ENCODE assay signal across 18 cellular contexts in genomic region chr2:11569636-11570035, GRCh38. TPM values are rescaled to one million over a fixed set of nuclear protein-coding genes. Genes with fewer than 3 reads are reported as not detected.
DNase-seq lines count a peak whose midpoint lies in the region; ATAC-seq and TF ChIP-seq lines count a peak whose summit lies in the region.
"Had no signal": no experiment of that assay in that cellular context is flagged by ENCODE, and none has a peak within 500 bp of the region (broad histone marks: within the 10 kb centered on the region; RNA-seq: fewer than 3 reads in every experiment).

No MANE protein-coding gene starts in this region.

- TF ChIP-seq CTCF in WERI-Rb-1 (IDR thresholded peaks at IDR 0.05; ENCODE audit: low read depth, low read length): no peak
- no peak for TF ChIP-seq CTCF in sigmoid colon (IDR thresholded peaks at IDR 0.05)
- no peak for TF ChIP-seq CTCF in neural progenitor cell (IDR thresholded peaks at IDR 0.05)

- no CpG with 5 or more reads among the region's 7 CpGs for WGBS in mesendoderm (ENCODE audit: extremely low coverage, insufficient coverage, low lambda C conversion rate)
- 91 to 94% methylated on average over 7 of the region's 7 CpGs for WGBS in sigmoid colon, 2 donors

- no peak overlapping the region for H3K27ac ChIP-seq in WERI-Rb-1
- no peak overlapping the region for H3K27ac ChIP-seq in mesendoderm (ENCODE audit: low read depth, low read length)
- no peak overlapping the region for H3K27ac ChIP-seq in sigmoid colon
- H3K27ac ChIP-seq in neural progenitor cell: no peak overlapping the region
- H3K27ac ChIP-seq: RWPE1 had no signal

- H4K8ac ChIP-seq in mesendoderm (ENCODE audit: low read depth, low read length): no peak overlapping the region

- peaks cover 7% of the 10 kb centered on the region for H3F3A ChIP-seq in neural progenitor cell (ENCODE audit: low read depth)

- no peaks in the 10 kb centered on the region for H3K79me1 ChIP-seq in mesendoderm (ENCODE audit: low read length)

- no peak for TF ChIP-seq POLR2A in sigmoid colon (IDR thresholded peaks at IDR 0.05)

- no peaks in the 10 kb centered on the region for H3K36me3 Mint-ChIP-seq in activated CD4-positive, alpha-beta T cell treated with anti-CD3 and anti-CD28 coated beads, Interleukin-2, amount 10 ng/mL, durations not matched to agents 24 days and 14 days (ENCODE audit: low read depth)
- H3K36me3 Mint-ChIP-seq in neural progenitor cell: peaks cover 50% of the 10 kb centered on the region

- H3K4me3 Mint-ChIP-seq in activated CD4-positive, alpha-beta T cell treated with anti-CD3 and anti-CD28 coated beads, Interleukin-2, amount 10 ng/mL, durations not matched to agents 24 days and 14 days: no peak overlapping the region
- H3K4me3 Mint-ChIP-seq in neural progenitor cell: no peak overlapping the region
- H3K4me3 Mint-ChIP-seq: HFFc6 had no signal

- H3K18ac ChIP-seq in mesendoderm (ENCODE audit: low read length): no peak overlapping the region

- no peaks in the 10 kb centered on the region for H3K4me1 ChIP-seq in mesendoderm (ENCODE audit: control insufficient read depth, low read depth, low read length)
- peaks cover 0 to 14% (median 0%) of the 10 kb centered on the region in 4 donors for H3K4me1 ChIP-seq in sigmoid colon
- peaks cover 14% of the 10 kb centered on the region for H3K4me1 ChIP-seq in neural progenitor cell
- H3K4me1 ChIP-seq: BE2C had no signal

- H3K27me3 ChIP-seq in H7 (ENCODE audit: control insufficient read depth, insufficient read depth, low read length) (no peaks in the 10 kb centered on the region), WERI-Rb-1 (ENCODE audit: insufficient read depth, low read depth, severe bottlenecking) (no peaks in the 10 kb centered on the region), mesendoderm (ENCODE audit: insufficient read depth, low read length, poor library complexity) (no peaks in the 10 kb centered on the region), sigmoid colon (no peaks in the 10 kb centered on the region), neural progenitor cell (no peaks in the 10 kb centered on the region)
- H3K27me3 ChIP-seq: BE2C had no signal

- H3K9me3 Mint-ChIP-seq in activated CD4-positive, alpha-beta T cell treated with anti-CD3 and anti-CD28 coated beads, Interleukin-2, amount 10 ng/mL, durations not matched to agents 24 days and 14 days: no peaks in the 10 kb centered on the region
- no peaks in the 10 kb centered on the region for H3K9me3 Mint-ChIP-seq in neural progenitor cell
- H3K9me3 Mint-ChIP-seq: HFFc6 had no signal

- no peak overlapping the region for H3K4me3 ChIP-seq in H7 (ENCODE audit: insufficient read depth, low read depth, low read length)
- H3K4me3 ChIP-seq in WERI-Rb-1 (ENCODE audit: low read depth, low read length): no peak overlapping the region
- no peak overlapping the region for H3K4me3 ChIP-seq in mesendoderm (ENCODE audit: low read length)
- no peak overlapping the region for H3K4me3 ChIP-seq in sigmoid colon
- no peak overlapping the region for H3K4me3 ChIP-seq in neural progenitor cell

- peak; percentile 13 for DNase-seq in H7
- DNase-seq in WERI-Rb-1: peak; percentile 6
- no peak for DNase-seq in mesendoderm
- peak; percentile 29 for DNase-seq in sigmoid colon
- no peak for DNase-seq in activated CD4-positive, alpha-beta T cell treated with anti-CD3 and anti-CD28 coated beads, Interleukin-2, amount 10 ng/mL, durations not matched to agents 24 days and 14 days
- DNase-seq in activated CD8-positive, alpha-beta memory T cell treated with anti-CD3 and anti-CD28 coated beads for 24 hours: no peak
- no peak for DNase-seq in neural progenitor cell (ENCODE audit: low spot score)
- DNase-seq: BE2C, HFFc6, KG1, NCI-H1092, NCI-H1436, NCI-H187 treated with DMSO at 0.1 percent for 48 hours, NCI-H2227 treated with DMSO at 0.1 percent for 48 hours, NCI-H510A, SIG-M5 had no signal

- H3K79me2 ChIP-seq in mesendoderm (ENCODE audit: control insufficient read depth, insufficient read depth, low read length) (no peaks in the 10 kb centered on the region), neural progenitor cell (ENCODE audit: low read depth) (no peaks in the 10 kb centered on the region)

- intact Hi-C loops in sigmoid colon (cut with DNase I): no loop called here
- intact Hi-C loops in activated CD4-positive, alpha-beta T cell treated with anti-CD3 and anti-CD28 coated beads, Interleukin-2, amount 10 ng/mL, durations not matched to agents 24 days and 14 days (cut with micrococcal nuclease): no loop called here

- TF ChIP-seq EP300 in sigmoid colon (IDR thresholded peaks at IDR 0.05): no peak

- H4K20me1 ChIP-seq in neural progenitor cell (ENCODE audit: low read depth): peaks cover 15% of the 10 kb centered on the region

- H3K36me3 ChIP-seq in H7 (replicated peaks; ENCODE audit: control insufficient read depth, insufficient read depth, low read length) (no peaks in the 10 kb centered on the region), WERI-Rb-1 (no peaks in the 10 kb centered on the region), mesendoderm (ENCODE audit: control insufficient read depth, insufficient read depth, low read length) (no peaks in the 10 kb centered on the region), sigmoid colon (no peaks in the 10 kb centered on the region), neural progenitor cell (no peaks in the 10 kb centered on the region)
- H3K36me3 ChIP-seq: BE2C had no signal

- H2BK120ac ChIP-seq in mesendoderm (ENCODE audit: low read depth, low read length): no peak overlapping the region

- H3K9me3 ChIP-seq in WERI-Rb-1 (ENCODE audit: severe bottlenecking): no peaks in the 10 kb centered on the region
- no peaks in the 10 kb centered on the region for H3K9me3 ChIP-seq in sigmoid colon
- H3K9me3 ChIP-seq in neural progenitor cell (ENCODE audit: low read depth): no peaks in the 10 kb centered on the region
- H3K9me3 ChIP-seq: BE2C had no signal

- H3K4me1 Mint-ChIP-seq in activated CD4-positive, alpha-beta T cell treated with anti-CD3 and anti-CD28 coated beads, Interleukin-2, amount 10 ng/mL, durations not matched to agents 24 days and 14 days: no peaks in the 10 kb centered on the region
- peaks cover 31% of the 10 kb centered on the region for H3K4me1 Mint-ChIP-seq in neural progenitor cell

- no peak overlapping the region for H4K5ac ChIP-seq in mesendoderm (ENCODE audit: low read length)

- ATAC-seq in GM18511 (IDR thresholded peaks at IDR 0.05; ENCODE audit: unreplicated experiment): no peak

- peak overlapping the region; percentile 48 for H3K23ac ChIP-seq in mesendoderm (ENCODE audit: low read length)

- peaks cover 7% of the 10 kb centered on the region for H3K27me3 Mint-ChIP-seq in activated CD4-positive, alpha-beta T cell treated with anti-CD3 and anti-CD28 coated beads, Interleukin-2, amount 10 ng/mL, durations not matched to agents 24 days and 14 days
- H3K27me3 Mint-ChIP-seq in neural progenitor cell (ENCODE audit: insufficient read depth, low read depth): peaks cover 7% of the 10 kb centered on the region

- no peak overlapping the region for H2BK5ac ChIP-seq in mesendoderm (ENCODE audit: low read length)

- no peak overlapping the region for H3K27ac Mint-ChIP-seq in activated CD4-positive, alpha-beta T cell treated with anti-CD3 and anti-CD28 coated beads, Interleukin-2, amount 10 ng/mL, durations not matched to agents 24 days and 14 days
- no peak overlapping the region for H3K27ac Mint-ChIP-seq in neural progenitor cell
- H3K27ac Mint-ChIP-seq: HFFc6 had no signal

- H3K56ac ChIP-seq in mesendoderm (ENCODE audit: low read length): peak overlapping the region; percentile 1

- H3K4me2 ChIP-seq in mesendoderm (ENCODE audit: low read length) (no peak overlapping the region), neural progenitor cell (no peak overlapping the region)

- H2AK5ac ChIP-seq in mesendoderm (ENCODE audit: low read length): no peak overlapping the region

- no peak overlapping the region for H2AFZ ChIP-seq in neural progenitor cell (replicated peaks)

- H3K4ac ChIP-seq in mesendoderm (ENCODE audit: low read depth, low read length): no peak overlapping the region

- no peak overlapping the region for H2BK15ac ChIP-seq in mesendoderm (replicated peaks; ENCODE audit: low read depth)

- H3K9ac ChIP-seq in mesendoderm (ENCODE audit: low read length) (no peak overlapping the region), neural progenitor cell (no peak overlapping the region)

RNA-seq across cellular contexts. Expression of gene GREB1, which starts 35.8 kb away (rescaled TPM):
- 16.9 and 17.3 TPM in 2 replicates for total RNA-seq in H7 (2014; rRNA removed; shearing (Covaris generic))
- 9.8 TPM for polyA plus RNA-seq in mesendoderm (2013, experiment 1 of 2)
- polyA plus RNA-seq in mesendoderm (2013, experiment 2 of 2): 10.4 TPM
- total RNA-seq in sigmoid colon: 1 to 10 TPM in 3 of 4 donors, under 1 TPM in 1; 0.71 to 2.5 (median 1.6) TPM
- under 1 TPM in 2 of 3 donors, not detected in 1; 0.28 to 0.46 TPM for polyA plus RNA-seq in sigmoid colon
- total RNA-seq in activated CD4-positive, alpha-beta T cell treated with anti-CD3 and anti-CD28 coated beads, Interleukin-2, amount 10 ng/mL, durations not matched to agents 24 days and 14 days: 0.05 and 0.24 TPM in 2 replicates
- total RNA-seq in neural progenitor cell (ENCODE audit: low replicate concordance): 30.8 and 33.2 TPM in 2 replicates

Comparison
In these comparisons a context has a peak if more than half of its experiments do, and no peak if none do; other contexts are left out.
1. DNase-seq: peak in H7 (single experiment), WERI-Rb-1 (single experiment) and sigmoid colon (single experiment); none in mesendoderm (single experiment), activated CD4-positive, alpha-beta T cell treated with anti-CD3 and anti-CD28 coated beads, Interleukin-2, amount 10 ng/mL, durations not matched to agents 24 days and 14 days (single experiment), activated CD8-positive, alpha-beta memory T cell treated with anti-CD3 and anti-CD28 coated beads for 24 hours (single experiment) and neural progenitor cell (single experiment).